In genomic region chr20:1390552-1391403, GRCh38 we compare ENCODE assay signal across 8 cellular contexts. TPM values are rescaled to one million over a fixed set of nuclear protein-coding genes. Genes with fewer than 3 reads are reported as not detected.
DNase-seq lines count a peak whose midpoint lies in the region; ATAC-seq and TF ChIP-seq lines count a peak whose summit lies in the region.

No MANE protein-coding gene starts in this region.

- no peaks in the 10 kb centered on the region for H3K9me3 Mint-ChIP-seq in MCF 10A (ENCODE audit: unreplicated experiment)

- H2AFZ ChIP-seq in ACC112 (ENCODE audit: low read length, unreplicated experiment) = no peak overlapping the region

- peak overlapping the region; percentile 77 for H3K9ac ChIP-seq in mucosa of stomach (ENCODE audit: low read length)

- H3K27me3 ChIP-seq in ACC112 (ENCODE audit: insufficient read depth, low read length) (no peaks in the 10 kb centered on the region), mucosa of stomach (ENCODE audit: control insufficient read depth, insufficient read depth, low read length) (no peaks in the 10 kb centered on the region)

- H3K9me3 ChIP-seq in KOPT-K1 (ENCODE audit: insufficient read depth, low read length, poor library complexity, severe bottlenecking) = no peaks in the 10 kb centered on the region
- H3K9me3 ChIP-seq in mucosa of stomach (ENCODE audit: control insufficient read depth, low read length) = no peaks in the 10 kb centered on the region

- peak overlapping the region; percentile 62 for H3K27ac ChIP-seq in ACC112 (ENCODE audit: low read depth, low read length)
- peak overlapping the region; percentile 85 for H3K27ac ChIP-seq in KOPT-K1 (ENCODE audit: low read depth, low read length, poor library complexity, severe bottlenecking)

- peaks cover 40% of the 10 kb centered on the region for H3K4me1 Mint-ChIP-seq in MCF 10A (ENCODE audit: insufficient read depth, unreplicated experiment)

- no peaks in the 10 kb centered on the region for H3K36me3 ChIP-seq in ACC112 (ENCODE audit: insufficient read depth, low read length)
- H3K36me3 ChIP-seq in KOPT-K1 (ENCODE audit: insufficient read depth, low read length) = peaks cover 27% of the 10 kb centered on the region
- H3K36me3 ChIP-seq in mucosa of stomach (ENCODE audit: control insufficient read depth, insufficient read depth, low read length) = no peaks in the 10 kb centered on the region

- DNase-seq in MCF 10A (ENCODE audit: unreplicated experiment) (no peak), GF-D8 (lab: John Stamatoyannopoulos, UW) (no peak), NCI-H1048 (lab: John Stamatoyannopoulos, UW) (no peak), NCI-H1105 treated with DMSO at 0.1 percent for 48 hours (lab: John Stamatoyannopoulos, UW) (no peak)

- intact Hi-C loops in MCF 10A (cut with micrococcal nuclease) = loop anchor here (5.0 kb wide), 1 partner anchor 47 kb away; no protein-coding TSS in a partner anchor

- no TSS peak for BruUV-seq in MCF 10A (replicated peaks; lab: Mats Ljungman, UMichigan)

- ATAC-seq in GM18520 (IDR thresholded peaks at IDR 0.05; ENCODE audit: unreplicated experiment) = no peak

- H3K4me1 ChIP-seq in ACC112 (ENCODE audit: control insufficient read depth, insufficient read depth, low read length, unreplicated experiment) (peaks cover 35% of the 10 kb centered on the region), mucosa of stomach (ENCODE audit: control insufficient read depth, insufficient read depth, low read length) (peaks cover 55% of the 10 kb centered on the region)

- H3K4me3 Mint-ChIP-seq in MCF 10A (ENCODE audit: unreplicated experiment) = peak overlapping the region; percentile 83

- POLR2A ChIA-PET in MCF 10A (lab: Yijun Ruan, JAX) = interaction anchor here (0.6 to 5.8 kb wide), 17 partner anchors 9 to 924 kb away, joined by 3 to 184 read pairs (median 5); partner anchors contain the start of genes NSFL1C, SDCBP2 and SNPH

- H3K27me3 Mint-ChIP-seq in MCF 10A (ENCODE audit: insufficient read depth, unreplicated experiment) = no peaks in the 10 kb centered on the region

- TF ChIP-seq CTCF in MCF 10A (IDR thresholded peaks at IDR 0.05; ENCODE audit: unreplicated experiment) = no peak

- CTCF ChIA-PET in MCF 10A (lab: Yijun Ruan, JAX) = interaction anchor here (0.5 to 4.2 kb wide), 15 partner anchors 11 to 386 kb away, joined by 3 to 31 read pairs (median 4); no protein-coding TSS in a partner anchor

- H3K4me3 ChIP-seq in ACC112 (ENCODE audit: low read depth, low read length) (peak overlapping the region; percentile 91), mucosa of stomach (ENCODE audit: low read length) (no peak overlapping the region)

- peaks cover 14% of the 10 kb centered on the region for H3K36me3 Mint-ChIP-seq in MCF 10A (ENCODE audit: insufficient read depth, unreplicated experiment)

- peak overlapping the region; percentile 91 for H3K27ac Mint-ChIP-seq in MCF 10A (ENCODE audit: low read depth, unreplicated experiment)

- H3K79me2 ChIP-seq in ACC112 (ENCODE audit: control insufficient read depth, insufficient read depth, low read length, unreplicated experiment) = peaks cover 71% of the 10 kb centered on the region

RNA-seq across cellular contexts. Expression of gene FKBP1A, which starts 2.1 kb away (rescaled TPM):
- total RNA-seq in MCF 10A (2022) = 209 and 217 TPM in 2 replicates
